ENCODE assay signal across 9 cellular contexts in the genomic region with DNA sequence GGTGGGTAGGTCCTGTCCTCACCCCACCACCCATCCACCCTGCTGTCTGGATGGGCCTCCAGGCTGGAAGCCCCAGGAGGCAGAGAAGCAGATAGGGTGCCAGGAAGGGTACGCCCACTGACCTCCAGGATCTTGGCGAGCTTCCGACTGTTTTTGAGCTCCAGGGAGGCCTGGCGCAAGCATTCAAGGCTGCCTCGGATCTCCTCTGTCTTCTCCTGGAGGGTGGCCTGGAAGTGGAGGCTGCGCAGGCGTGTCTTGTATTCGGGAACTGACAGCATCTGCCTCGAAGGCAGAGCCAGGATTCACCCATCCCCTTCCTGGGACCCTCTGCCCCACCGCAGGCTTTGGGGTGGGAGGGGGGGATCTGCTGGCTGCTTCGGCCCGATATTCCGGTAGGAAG. TPM values are rescaled to one million over a fixed set of nuclear protein-coding genes. Genes with fewer than 3 reads are reported as not detected.
DNase-seq lines count a peak whose midpoint lies in the region; ATAC-seq, FAIRE-seq and TF ChIP-seq lines count a peak whose summit lies in the region.
"Had no signal": no experiment of that assay in that cellular context is flagged by ENCODE, and none has a peak within 500 bp of the region (broad histone marks: within the 10 kb centered on the region; RNA-seq: fewer than 3 reads in every experiment).

No MANE protein-coding gene starts in this region.

- no peaks in the 10 kb centered on the region for H3K27me3 ChIP-seq in CD4-positive, alpha-beta T cell (ENCODE audit: control insufficient read depth, insufficient read depth, low read length)
- H3K27me3 ChIP-seq in endocrine pancreas (ENCODE audit: control insufficient read depth, insufficient read depth, low read length) (no peaks in the 10 kb centered on the region), neutrophil (peaks cover 22% of the 10 kb centered on the region)

- H3K36me3 Mint-ChIP-seq in CD4-positive, alpha-beta T cell (ENCODE audit: low read depth): no peaks in the 10 kb centered on the region
- no peaks in the 10 kb centered on the region for H3K36me3 Mint-ChIP-seq in activated CD8-positive, alpha-beta memory T cell treated with anti-CD3 and anti-CD28 coated beads, Interleukin-2, amount 10 ng/mL, durations not matched to agents 7 days and 5 days

- no peaks in the 10 kb centered on the region for H3K27me3 Mint-ChIP-seq in CD4-positive, alpha-beta T cell
- H3K27me3 Mint-ChIP-seq in activated CD8-positive, alpha-beta memory T cell treated with anti-CD3 and anti-CD28 coated beads, Interleukin-2, amount 10 ng/mL, durations not matched to agents 7 days and 5 days: peaks cover 2% of the 10 kb centered on the region

- DNase-seq in CD4-positive, alpha-beta T cell: peak in 1 of 10 experiments; percentile 6
- no peak for DNase-seq in HTR-8/SVneo (ENCODE audit: insufficient read length, low spot score)
- no peak for DNase-seq in LoVo (ENCODE audit: low spot score)
- no peak for DNase-seq in activated CD4-positive, alpha-beta T cell treated with anti-CD3 and anti-CD28 coated beads, Interleukin-2, amount 50 U/mL, for 4 hours
- no peak for DNase-seq in activated CD8-positive, alpha-beta memory T cell treated with anti-CD3 and anti-CD28 coated beads, Interleukin-2, amount 10 ng/mL, durations not matched to agents 7 days and 5 days

- H3K36me3 ChIP-seq in endocrine pancreas (ENCODE audit: control insufficient read depth, insufficient read depth, low read length): no peaks in the 10 kb centered on the region
- H3K36me3 ChIP-seq in neutrophil: no peaks in the 10 kb centered on the region

- peak; percentile 40 for FAIRE-seq in HTR-8/SVneo (lab: Jason Lieb, UNC)

- no peak for TF ChIP-seq CTCF in CD4-positive, alpha-beta T cell (IDR thresholded peaks at IDR 0.05)
- no peak for TF ChIP-seq CTCF in neutrophil (IDR thresholded peaks at IDR 0.05)

- ATAC-seq in CD4-positive, alpha-beta T cell (ENCODE audit: poor library complexity): no peak
- no peak for ATAC-seq in GM19324 (IDR thresholded peaks at IDR 0.05; ENCODE audit: low FRiP score, unreplicated experiment)
- no peak for ATAC-seq in activated CD8-positive, alpha-beta memory T cell treated with anti-CD3 and anti-CD28 coated beads, Interleukin-2, amount 10 ng/mL, durations not matched to agents 7 days and 5 days

- no peaks in the 10 kb centered on the region for H3K9me3 ChIP-seq in CD4-positive, alpha-beta T cell (ENCODE audit: control insufficient read depth, low read length)
- H3K9me3 ChIP-seq in endocrine pancreas (ENCODE audit: control insufficient read depth, low read length) (no peaks in the 10 kb centered on the region), neutrophil (no peaks in the 10 kb centered on the region)

- intact Hi-C loops in CD4-positive, alpha-beta T cell (cut with DNase I, micrococcal nuclease): no loop called here

- H3K4me1 ChIP-seq in endocrine pancreas (ENCODE audit: control insufficient read depth, insufficient read depth, low read length): no peaks in the 10 kb centered on the region
- H3K4me1 ChIP-seq in neutrophil (ENCODE audit: control insufficient read depth in 1 of 2, insufficient read depth in 1 of 2, low read depth in 1 of 2, low read length in 1 of 2): peaks cover 10 to 15% of the 10 kb centered on the region in 2 experiments

- H3K27ac Mint-ChIP-seq in CD4-positive, alpha-beta T cell: no peak overlapping the region
- H3K27ac Mint-ChIP-seq in activated CD8-positive, alpha-beta memory T cell treated with anti-CD3 and anti-CD28 coated beads, Interleukin-2, amount 10 ng/mL, durations not matched to agents 7 days and 5 days: no peak overlapping the region

- H3K4me3 Mint-ChIP-seq in CD4-positive, alpha-beta T cell: peak overlapping the region; percentile 42
- H3K4me3 Mint-ChIP-seq in activated CD8-positive, alpha-beta memory T cell treated with anti-CD3 and anti-CD28 coated beads, Interleukin-2, amount 10 ng/mL, durations not matched to agents 7 days and 5 days: no peak overlapping the region

- no peaks in the 10 kb centered on the region for H3K9me3 Mint-ChIP-seq in CD4-positive, alpha-beta T cell
- no peaks in the 10 kb centered on the region for H3K9me3 Mint-ChIP-seq in activated CD8-positive, alpha-beta memory T cell treated with anti-CD3 and anti-CD28 coated beads, Interleukin-2, amount 10 ng/mL, durations not matched to agents 7 days and 5 days (ENCODE audit: low read depth)

- CTCF ChIA-PET in CD4-positive, alpha-beta T cell (lab: Charles Lee): no interaction called here
- CTCF ChIA-PET in activated CD8-positive, alpha-beta memory T cell treated with anti-CD3 and anti-CD28 coated beads, Interleukin-2, amount 10 ng/mL, durations not matched to agents 7 days and 5 days (lab: Charles Lee): no interaction called here

- H3K4me3 ChIP-seq in endocrine pancreas (ENCODE audit: control insufficient read depth, insufficient read depth, low read length) (no peak overlapping the region), neutrophil (ENCODE audit: low read depth in 1 of 2, low read length in 1 of 2) (peak overlapping the region; percentile 78 to 99)

- POLR2A ChIA-PET in CD4-positive, alpha-beta T cell (lab: Charles Lee): no interaction called here

- peak overlapping the region; percentile 50 for H3K9ac ChIP-seq in endocrine pancreas (ENCODE audit: control insufficient read depth, insufficient read depth, low read length)

- peaks cover 9% of the 10 kb centered on the region for H3K4me1 Mint-ChIP-seq in CD4-positive, alpha-beta T cell (ENCODE audit: low read depth)
- H3K4me1 Mint-ChIP-seq in activated CD8-positive, alpha-beta memory T cell treated with anti-CD3 and anti-CD28 coated beads, Interleukin-2, amount 10 ng/mL, durations not matched to agents 7 days and 5 days: peaks cover 5% of the 10 kb centered on the region

- H3K27ac ChIP-seq in CD4-positive, alpha-beta T cell (ENCODE audit: low read depth, low read length): no peak overlapping the region
- no peak overlapping the region for H3K27ac ChIP-seq in neutrophil

RNA-seq across cellular contexts. Expression of gene KDELR2, which starts 18.9 kb away (rescaled TPM):
- 10 to 100 TPM; 29.6 to 29.7 TPM for total RNA-seq in CD4-positive, alpha-beta T cell
- 10 to 100 TPM; 56.2 to 66.0 TPM for total RNA-seq in activated CD8-positive, alpha-beta memory T cell treated with anti-CD3 and anti-CD28 coated beads, Interleukin-2, amount 10 ng/mL, durations not matched to agents 7 days and 5 days

RNA-seq across cellular contexts. Expression of gene GRID2IP, which starts 48.4 kb away (rescaled TPM):
- total RNA-seq in CD4-positive, alpha-beta T cell: under 1 TPM; 0.36 to 0.39 TPM
- total RNA-seq in activated CD8-positive, alpha-beta memory T cell treated with anti-CD3 and anti-CD28 coated beads, Interleukin-2, amount 10 ng/mL, durations not matched to agents 7 days and 5 days: under 1 TPM; 0.14 to 0.26 TPM
- total RNA-seq: H4 had no signal

RNA-seq across cellular contexts. Expression of gene DAGLB, which starts 55.1 kb away (rescaled TPM):
- 10 to 100 TPM; 22.0 to 22.9 TPM for total RNA-seq in CD4-positive, alpha-beta T cell
- total RNA-seq in activated CD8-positive, alpha-beta memory T cell treated with anti-CD3 and anti-CD28 coated beads, Interleukin-2, amount 10 ng/mL, durations not matched to agents 7 days and 5 days: 10 to 100 TPM; 21.6 to 22.2 TPM
